ENCODE assay signal across 31 cellular contexts in genomic region chr1:51760872-51761271, GRCh38.
DNase-seq lines count a peak whose midpoint lies in the region; ATAC-seq, FAIRE-seq and TF ChIP-seq lines count a peak whose summit lies in the region.
"Had no signal": no experiment of that assay in that cellular context is flagged by ENCODE, and none has a peak within 500 bp of the region (broad histone marks: within the 10 kb centered on the region; RNA-seq: fewer than 3 reads in every experiment).

No MANE protein-coding gene starts in this region.

- H3K9me1 ChIP-seq in keratinocyte (ENCODE audit: control insufficient read depth, extremely low read depth, insufficient read depth, low read length), result no peaks in the 10 kb centered on the region

- H3K4me2 ChIP-seq in keratinocyte (ENCODE audit: control insufficient read depth, extremely low read depth, insufficient read depth, low read depth, low read length), result no peak overlapping the region

- no peak overlapping the region for H3K27ac ChIP-seq in CD4-positive, alpha-beta memory T cell (ENCODE audit: low read depth, low read length)
- H3K27ac ChIP-seq in keratinocyte (ENCODE audit: control insufficient read depth, insufficient read depth, low read length) (peak overlapping the region; percentile 47), left ventricle myocardium inferior (replicated peaks) (no peak overlapping the region)
- H3K27ac ChIP-seq: brain microvascular endothelial cell, heart left ventricle, Peyer's patch, transverse colon had no signal

- H3K4me3 ChIP-seq in CD4-positive, alpha-beta memory T cell (ENCODE audit: low read length in 2 of 2), result no peak overlapping the region
- H3K4me3 ChIP-seq in keratinocyte (ENCODE audit: control insufficient read depth in 2 of 3, extremely low read depth in 1 of 3, insufficient read depth in 2 of 3, low read depth in 1 of 3, low read length in 3 of 3), result no peak overlapping the region
- H3K4me3 ChIP-seq in left ventricle myocardium inferior, result no peak overlapping the region
- H3K4me3 ChIP-seq: GM12878, heart left ventricle, Peyer's patch, transverse colon had no signal

- peaks cover 5 to 11% (median 6%) of the 10 kb centered on the region in 4 donors for H3K4me1 Mint-ChIP-seq in CD4-positive, alpha-beta memory T cell
- peaks cover 31% of the 10 kb centered on the region for H3K4me1 Mint-ChIP-seq in HFFc6 (ENCODE audit: low read depth)
- H3K4me1 Mint-ChIP-seq in activated T-helper 17 cell treated with anti-CD3 and anti-CD28 coated beads, Interleukin-2, amount 50 U/mL, for 72 hours, result peaks cover 10% of the 10 kb centered on the region
- H3K4me1 Mint-ChIP-seq: activated naive CD4-positive, alpha-beta T cell treated with anti-CD3 and anti-CD28 coated beads, Interleukin-2, amount 10 ng/mL, durations not matched to agents 7 days and 5 days; natural killer cell; WTC11 had no signal

- in situ Hi-C loops in GM13977 (cut with MboI; ENCODE audit: low pct_unique_long_range_greater_than_20kb, low sequenced_read_pairs, unreplicated experiment), result no loop called here

- H3K27me3 ChIP-seq in CD4-positive, alpha-beta memory T cell (ENCODE audit: insufficient read depth, low read length), result no peaks in the 10 kb centered on the region
- H3K27me3 ChIP-seq in keratinocyte (ENCODE audit: control insufficient read depth, extremely low read depth, insufficient read depth, low read length), result no peaks in the 10 kb centered on the region
- H3K27me3 ChIP-seq in left ventricle myocardium inferior (ENCODE audit: low read depth), result no peaks in the 10 kb centered on the region
- H3K27me3 ChIP-seq: brain microvascular endothelial cell, heart left ventricle, Peyer's patch, transverse colon had no signal

- no peaks in the 10 kb centered on the region for H3K27me3 Mint-ChIP-seq in CD4-positive, alpha-beta memory T cell
- H3K27me3 Mint-ChIP-seq in HFFc6 (ENCODE audit: insufficient read depth), result no peaks in the 10 kb centered on the region
- H3K27me3 Mint-ChIP-seq in activated T-helper 17 cell treated with anti-CD3 and anti-CD28 coated beads, Interleukin-2, amount 50 U/mL, for 72 hours, result no peaks in the 10 kb centered on the region
- H3K27me3 Mint-ChIP-seq: activated naive CD4-positive, alpha-beta T cell treated with anti-CD3 and anti-CD28 coated beads, Interleukin-2, amount 10 ng/mL, durations not matched to agents 7 days and 5 days had no signal

- no peak overlapping the region for H2AFZ ChIP-seq in keratinocyte (ENCODE audit: control insufficient read depth, low read length)

- no peak overlapping the region for H3K9ac ChIP-seq in keratinocyte (ENCODE audit: control insufficient read depth, extremely low read depth, insufficient read depth, low read length)

- peak overlapping the region in 4 of 7 donors; percentile 9 to 81 (median 72) for H3K27ac Mint-ChIP-seq in CD4-positive, alpha-beta memory T cell
- peak overlapping the region; percentile 6 for H3K27ac Mint-ChIP-seq in HFFc6
- peak overlapping the region; percentile 57 for H3K27ac Mint-ChIP-seq in activated T-helper 17 cell treated with anti-CD3 and anti-CD28 coated beads, Interleukin-2, amount 50 U/mL, for 72 hours
- H3K27ac Mint-ChIP-seq: activated naive CD4-positive, alpha-beta T cell treated with anti-CD3 and anti-CD28 coated beads, Interleukin-2, amount 10 ng/mL, durations not matched to agents 7 days and 5 days; natural killer cell; WTC11 had no signal

- intact Hi-C loops in CD4-positive, alpha-beta memory T cell (cut with micrococcal nuclease), result no loop called here
- intact Hi-C loops in left ventricle myocardium inferior (cut with micrococcal nuclease), result loop anchor here (10.0 kb wide), 1 partner anchor 126 kb away; no protein-coding TSS in a partner anchor

- POLR2A ChIA-PET in CD4-positive, alpha-beta memory T cell (lab: Charles Lee; ENCODE audit: partially characterized antibody), result no interaction called here
- POLR2A ChIA-PET in HEK293T (lab: Yijun Ruan, JAX), result no interaction called here

- CTCF ChIA-PET in CD4-positive, alpha-beta memory T cell (lab: Charles Lee; ENCODE audit: partially characterized antibody), result interaction anchor here (1.2 to 1.5 kb wide), 2 partner anchors 8 to 13 kb away, joined by 3 read pairs; no protein-coding TSS in a partner anchor
- CTCF ChIA-PET in HEK293T (lab: Yijun Ruan, JAX), result interaction anchor here (1.4 kb wide), 1 partner anchor 8 kb away, joined by 8 read pairs; no protein-coding TSS in a partner anchor

- H4K20me1 ChIP-seq in keratinocyte (ENCODE audit: control insufficient read depth, extremely low read depth, insufficient read depth, low read length), result no peaks in the 10 kb centered on the region

- no peaks in the 10 kb centered on the region for H3K4me1 ChIP-seq in CD4-positive, alpha-beta memory T cell (ENCODE audit: insufficient read depth, low read length)
- H3K4me1 ChIP-seq in keratinocyte (ENCODE audit: control insufficient read depth, extremely low read depth, insufficient read depth, low read length) (peaks cover 30% of the 10 kb centered on the region), left ventricle myocardium inferior (no peaks in the 10 kb centered on the region)
- H3K4me1 ChIP-seq: Peyer's patch, transverse colon had no signal

- TF ChIP-seq CTCF in HFFc6 (IDR thresholded peaks at IDR 0.05) (no peak), keratinocyte (optimal IDR thresholded peaks at IDR 0.05 in 1 of 3, IDR thresholded peaks at IDR 0.05 in 1 of 3, conservative IDR thresholded peaks at IDR 0.05 in 1 of 3; ENCODE audit: extremely low read depth in 1 of 3, insufficient read depth in 2 of 3, low read length in 3 of 3) (no peak), GM13977 (IDR thresholded peaks at IDR 0.05; ENCODE audit: extremely low read depth, insufficient read depth, missing control alignments) (no peak), left ventricle myocardium inferior (IDR thresholded peaks at IDR 0.05; ENCODE audit: borderline replicate concordance) (no peak)

- peaks cover 7% of the 10 kb centered on the region for H3K36me3 ChIP-seq in CD4-positive, alpha-beta memory T cell (ENCODE audit: insufficient read depth, low read length)
- H3K36me3 ChIP-seq in keratinocyte (ENCODE audit: control insufficient read depth in 2 of 2, extremely low read depth in 1 of 2, insufficient read depth in 2 of 2, low read length in 2 of 2), result no peaks in the 10 kb centered on the region
- peaks cover 36% of the 10 kb centered on the region for H3K36me3 ChIP-seq in left ventricle myocardium inferior

- H3K9me3 ChIP-seq in CD4-positive, alpha-beta memory T cell (ENCODE audit: control insufficient read depth in 1 of 2, low read length in 2 of 2), result no peaks in the 10 kb centered on the region
- H3K9me3 ChIP-seq in keratinocyte (ENCODE audit: control insufficient read depth, low read depth, low read length) (no peaks in the 10 kb centered on the region), left ventricle myocardium inferior (replicated peaks) (no peaks in the 10 kb centered on the region)
- H3K9me3 ChIP-seq: heart left ventricle, Peyer's patch, transverse colon had no signal

- no peak for FAIRE-seq in keratinocyte (lab: Jason Lieb, UNC)
- FAIRE-seq: GM12878, HepG2 had no signal

- dilution Hi-C loops in keratinocyte (cut with MboI; ENCODE audit: extremely low pct_ligation_motif_present, low sequenced_read_pairs), result no loop called here

- DNase-seq in CD4-positive, alpha-beta memory T cell, result no peak
- DNase-seq in HFFc6 (peak; percentile 20), keratinocyte (ENCODE audit: low read depth, low spot score) (no peak), GM13977 (ENCODE audit: low spot score) (no peak), HEK293T (ENCODE audit: extremely low spot score) (no peak), left ventricle myocardium inferior (no peak)
- DNase-seq: activated CD4-positive, alpha-beta T cell treated with anti-CD3 and anti-CD28 coated beads, Interleukin-2, amount 50 U/mL, for 48 hours; activated naive CD4-positive, alpha-beta T cell treated with anti-CD3 and anti-CD28 coated beads, Interleukin-2, amount 10 ng/mL, durations not matched to agents 7 days and 5 days; AML-193; amygdala; brain microvascular endothelial cell; DMS 273 treated with DMSO at 0.1 percent for 48 hours; effector CD8-positive, alpha-beta T cell; H7; heart left ventricle; islet precursor cell; Karpas-422; natural killer cell; NCI-H1417; NCI-H2029; NCI-H526 treated with DMSO at 0.1 percent for 48 hours; occipital lobe; Peyer's patch; stimulated activated CD4-positive, alpha-beta T cell treated with anti-CD3 and anti-CD28 coated beads, Interleukin-4, amount 100 ng/mL, for 24 hours; T-helper 1 cell; transverse colon had no signal

- no peak overlapping the region for H3K4me3 Mint-ChIP-seq in CD4-positive, alpha-beta memory T cell
- no peak overlapping the region for H3K4me3 Mint-ChIP-seq in HFFc6
- no peak overlapping the region for H3K4me3 Mint-ChIP-seq in activated T-helper 17 cell treated with anti-CD3 and anti-CD28 coated beads, Interleukin-2, amount 50 U/mL, for 72 hours
- H3K4me3 Mint-ChIP-seq: activated naive CD4-positive, alpha-beta T cell treated with anti-CD3 and anti-CD28 coated beads, Interleukin-2, amount 10 ng/mL, durations not matched to agents 7 days and 5 days; natural killer cell; WTC11 had no signal

- H3K9me3 Mint-ChIP-seq in CD4-positive, alpha-beta memory T cell, result no peaks in the 10 kb centered on the region
- H3K9me3 Mint-ChIP-seq in HFFc6, result no peaks in the 10 kb centered on the region
- H3K9me3 Mint-ChIP-seq in activated T-helper 17 cell treated with anti-CD3 and anti-CD28 coated beads, Interleukin-2, amount 50 U/mL, for 72 hours, result no peaks in the 10 kb centered on the region
- H3K9me3 Mint-ChIP-seq: activated naive CD4-positive, alpha-beta T cell treated with anti-CD3 and anti-CD28 coated beads, Interleukin-2, amount 10 ng/mL, durations not matched to agents 7 days and 5 days; natural killer cell; WTC11 had no signal

- ATAC-seq in activated T-helper 17 cell treated with anti-CD3 and anti-CD28 coated beads, Interleukin-2, amount 50 U/mL, for 72 hours (replicated peaks), result no peak
- ATAC-seq in HG03175 (IDR thresholded peaks at IDR 0.05; ENCODE audit: unreplicated experiment), result no peak
- ATAC-seq: GM12878, heart left ventricle, HepG2, natural killer cell, WTC11 had no signal

- H3K36me3 Mint-ChIP-seq in CD4-positive, alpha-beta memory T cell, result peaks cover 26 to 39% of the 10 kb centered on the region in 2 donors
- peaks cover 9% of the 10 kb centered on the region for H3K36me3 Mint-ChIP-seq in HFFc6 (ENCODE audit: low read depth)
- H3K36me3 Mint-ChIP-seq in activated T-helper 17 cell treated with anti-CD3 and anti-CD28 coated beads, Interleukin-2, amount 50 U/mL, for 72 hours (ENCODE audit: low read depth), result peaks cover 62% of the 10 kb centered on the region

- no peaks in the 10 kb centered on the region for H3K79me2 ChIP-seq in keratinocyte (ENCODE audit: control insufficient read depth, insufficient read depth, low read length)

TF ChIP-seq in HEK293T, 16 proteins besides CTCF, POLR2A, EP300 and RAD21:
- no peak for TF ChIP-seq SUZ12 (IDR thresholded peaks at IDR 0.05)
- no peak for TF ChIP-seq FOXK2 (IDR thresholded peaks at IDR 0.05)
- TF ChIP-seq CTBP1 (IDR thresholded peaks at IDR 0.05; ENCODE audit: borderline replicate concordance), result no peak
- no peak for TF ChIP-seq NFRKB (IDR thresholded peaks at IDR 0.05)
- no peak for TF ChIP-seq FOXA1 (IDR thresholded peaks at IDR 0.05)
- TF ChIP-seq LEF1 (IDR thresholded peaks at IDR 0.05; ENCODE audit: borderline replicate concordance), result no peak
- no peak for TF ChIP-seq L3MBTL2 (conservative IDR thresholded peaks at IDR 0.05)
- no peak for TF ChIP-seq ZNF384 (IDR thresholded peaks at IDR 0.05)

Comparison
In these comparisons a context has a peak if more than half of its experiments do, and no peak if none do; other contexts are left out.
1. H3K27ac Mint-ChIP-seq: peak in every context shown above with its lines; median percentile 72 in CD4-positive, alpha-beta memory T cell; 57 in activated T-helper 17 cell treated with anti-CD3 and anti-CD28 coated beads, Interleukin-2, amount 50 U/mL, for 72 hours; 6 in HFFc6.